Comparison of ENCODE assay signal across 1 cellular context in genomic region chr16:11331967-11332366, GRCh38.
TF ChIP-seq lines count a peak whose summit lies in the region.

No MANE protein-coding gene starts in this region.

TF ChIP-seq in H1, 55 proteins besides CTCF, POLR2A, EP300 and RAD21:
- TF ChIP-seq ATF3 (IDR thresholded peaks at IDR 0.05; ENCODE audit: insufficient read depth, low read depth, low read length) (no peak), KDM1A (IDR thresholded peaks at IDR 0.05; ENCODE audit: borderline replicate concordance, low read length) (peak; percentile 93)
